In genomic region chr3:167866321-167866720, GRCh38 we compare ENCODE assay signal across 18 cellular contexts.
DNase-seq lines count a peak whose midpoint lies in the region; ATAC-seq, FAIRE-seq and TF ChIP-seq lines count a peak whose summit lies in the region.
"Had no signal": no experiment of that assay in that cellular context is flagged by ENCODE, and none has a peak within 500 bp of the region (broad histone marks: within the 10 kb centered on the region; RNA-seq: fewer than 3 reads in every experiment).

No MANE protein-coding gene starts in this region.

- H3K9me2 ChIP-seq in MM.1S (replicated peaks; ENCODE audit: insufficient read depth, low read length): no peaks in the 10 kb centered on the region

- no peak for TF ChIP-seq EP300 in K562 (IDR thresholded peaks at IDR 0.05; ENCODE audit: low read length)
- no peak for TF ChIP-seq EP300 in tibial nerve (IDR thresholded peaks at IDR 0.05)

- 0% methylated on average over 1 of the region's 1 CpG for WGBS in K562 (ENCODE audit: insufficient coverage, low coverage, missing lambda C conversion rate)
- 68 to 86% methylated on average over 1 of the region's 1 CpG for WGBS in tibial nerve, 2 donors

- H3K9me3 ChIP-seq in K562 (replicated peaks; ENCODE audit: control insufficient read depth, insufficient read depth, low read depth, low read length) (no peaks in the 10 kb centered on the region), tibial nerve (no peaks in the 10 kb centered on the region), MM.1S (replicated peaks; ENCODE audit: insufficient read depth, low read length) (no peaks in the 10 kb centered on the region)
- H3K9me3 ChIP-seq: MG63 had no signal

- in situ Hi-C loops in K562 (cut with MboI): no loop called here

- no peak for FAIRE-seq in K562 (lab: Jason Lieb, UNC)

- BruUV-seq in K562 (replicated peaks; lab: Mats Ljungman, UMichigan): no TSS peak

- TF ChIP-seq CTCF in AG10803 (conservative IDR thresholded peaks at IDR 0.05; ENCODE audit: low read length) (no peak), K562 (IDR thresholded peaks at IDR 0.05 in 2 of 3, conservative IDR thresholded peaks at IDR 0.05 in 1 of 3; ENCODE audit: insufficient read depth in 2 of 3, low read depth in 1 of 3, low read length in 3 of 3) (no peak), tibial nerve (IDR thresholded peaks at IDR 0.05) (no peak), MM.1S (IDR thresholded peaks at IDR 0.05; ENCODE audit: low read length) (no peak)

- H4K20me1 ChIP-seq in K562 (replicated peaks; ENCODE audit: control insufficient read depth, insufficient read depth, low read length) (no peaks in the 10 kb centered on the region), MM.1S (ENCODE audit: insufficient read depth, low read length) (no peaks in the 10 kb centered on the region)
- H4K20me1 ChIP-seq: BLaER1 treated with 17β-estradiol and CSF1 and Interleukin-3, amounts not matched to agents 10 nM and 100 nM had no signal

- no peak overlapping the region for H3K9ac ChIP-seq in K562 (ENCODE audit: insufficient read depth in 1 of 2, low read depth in 2 of 2, low read length in 2 of 2)
- H3K9ac ChIP-seq in MM.1S (ENCODE audit: low read length): no peak overlapping the region
- H3K9ac ChIP-seq: BLaER1 treated with 17β-estradiol and CSF1 and Interleukin-3, amounts not matched to agents 10 nM and 100 nM; KMS-11 had no signal

- intact Hi-C loops in K562 (cut with micrococcal nuclease): no loop called here

- ATAC-seq in K562: no peak
- no peak for ATAC-seq in HG03045 (IDR thresholded peaks at IDR 0.05; ENCODE audit: unreplicated experiment)
- ATAC-seq: GM23338, SK-N-SH treated with all-trans-retinoic acid at 6 μM for 48 hours had no signal

- no peak for TF ChIP-seq RAD21 in K562 (CRISPR knock-in tag; conservative IDR thresholded peaks at IDR 0.05 in 1 of 2, IDR thresholded peaks at IDR 0.05 in 1 of 2)

- no peaks in the 10 kb centered on the region for H3K9me1 ChIP-seq in K562 (ENCODE audit: control insufficient read depth, insufficient read depth, low read length)

- no peak for TF ChIP-seq POLR2A in K562 (conservative IDR thresholded peaks at IDR 0.05)
- TF ChIP-seq POLR2A in tibial nerve (IDR thresholded peaks at IDR 0.05): no peak

- H3K27me3 ChIP-seq in K562 (ENCODE audit: control insufficient read depth in 2 of 2, insufficient read depth in 2 of 2, low read length in 2 of 2) (peaks cover 0 to 6% of the 10 kb centered on the region in 2 experiments; a peak in 1 of 5 replicates), tibial nerve (no peaks in the 10 kb centered on the region), MM.1S (replicated peaks; ENCODE audit: insufficient read depth, low read length) (no peaks in the 10 kb centered on the region)
- H3K27me3 ChIP-seq: MG63 had no signal

- H3K4me2 ChIP-seq in K562 (ENCODE audit: insufficient read depth, low read length) (no peak overlapping the region), MM.1S (ENCODE audit: low read depth, low read length) (no peak overlapping the region)
- H3K4me2 ChIP-seq: GM23338, KMS-11, PC-9 had no signal

- H3K4me1 ChIP-seq in K562 (replicated peaks in 1 of 2; ENCODE audit: control insufficient read depth in 2 of 2, insufficient read depth in 2 of 2, low read length in 2 of 2) (no peaks in the 10 kb centered on the region), tibial nerve (peaks cover 0 to 20% (median 3%) of the 10 kb centered on the region in 4 donors), MM.1S (ENCODE audit: low read length) (no peaks in the 10 kb centered on the region)

- H3K27ac ChIP-seq in K562 (ENCODE audit: extremely low read depth, low read depth, low read length) (no peak overlapping the region), tibial nerve (no peak overlapping the region), MM.1S (ENCODE audit: low read length) (no peak overlapping the region)
- H3K27ac ChIP-seq: KMS-11, PC-9 had no signal

- peak; percentile 8 for DNase-seq in AG10803 (ENCODE audit: low read depth)
- DNase-seq in CD1c-positive myeloid dendritic cell (ENCODE audit: extremely low spot score): peak; percentile 74
- DNase-seq in NOMO-1 (lab: John Stamatoyannopoulos, UW; ENCODE audit: unreplicated experiment in 2 of 2): peak; percentile 17 to 94
- no peak for DNase-seq in K562 (ENCODE audit: extremely low read depth in 1 of 4, low spot score in 3 of 4)
- DNase-seq in tibial nerve (ENCODE audit: low spot score in 2 of 2): no peak
- DNase-seq in MM.1S: no peak
- DNase-seq in GM19238 (ENCODE audit: insufficient read length, low spot score): no peak
- DNase-seq: DMS 273 treated with DMSO at 0.1 percent for 48 hours, MG63, NCI-H1417 treated with DMSO at 0.1 percent for 48 hours, NCI-H2081, NCI-H524, PC-9 had no signal

- H3K79me2 ChIP-seq in K562 (ENCODE audit: control insufficient read depth, insufficient read depth, low read length) (no peaks in the 10 kb centered on the region), MM.1S (ENCODE audit: low read length) (no peaks in the 10 kb centered on the region)

- POLR2A ChIA-PET in K562 (lab: Yijun Ruan, JAX): no interaction called here

- CTCF ChIA-PET in K562 (lab: Yijun Ruan, JAX; ENCODE audit: low intra/inter-chr PET ratio): no interaction called here

- H3K36me3 ChIP-seq in K562 (ENCODE audit: control insufficient read depth, insufficient read depth, low read length) (no peaks in the 10 kb centered on the region), tibial nerve (no peaks in the 10 kb centered on the region), MM.1S (replicated peaks; ENCODE audit: insufficient read depth, low read length) (no peaks in the 10 kb centered on the region)
- H3K36me3 ChIP-seq: BLaER1 treated with 17β-estradiol and CSF1 and Interleukin-3, amounts not matched to agents 10 nM and 100 nM; MG63 had no signal

- no peaks in the 10 kb centered on the region for H3F3A ChIP-seq in MM.1S (ENCODE audit: insufficient read depth, low read length)

- H3K4me3 ChIP-seq in AG10803 (ENCODE audit: low read length): no peak overlapping the region
- H3K4me3 ChIP-seq in K562: no peak overlapping the region
- no peak overlapping the region for H3K4me3 ChIP-seq in tibial nerve
- H3K4me3 ChIP-seq in MM.1S (ENCODE audit: low read length): no peak overlapping the region
- H3K4me3 ChIP-seq: BLaER1 treated with 17β-estradiol and CSF1 and Interleukin-3, amounts not matched to agents 10 nM and 100 nM; GM23338; MG63; PC-9 had no signal

- no peak overlapping the region for H2AFZ ChIP-seq in K562 (ENCODE audit: low read depth, low read length)
- no peak overlapping the region for H2AFZ ChIP-seq in MM.1S (ENCODE audit: low read length)
- H2AFZ ChIP-seq: GM23338, PC-9 had no signal

TF ChIP-seq in K562, 482 proteins besides CTCF, POLR2A, EP300 and RAD21:
- TF ChIP-seq CEBPB (tag; IDR thresholded peaks at IDR 0.05) (0 out of 2 replicates have a peak, but pooled peaks have one; percentile 14), GMEB1 (CRISPR knock-in tag; IDR thresholded peaks at IDR 0.05) (no peak), TRIM28 (IDR thresholded peaks at IDR 0.05) (no peak), FOXO4 (CRISPR knock-in tag; IDR thresholded peaks at IDR 0.05) (no peak)
TF ChIP-seq in K562: peak in this region for 1.

Comparison
In these comparisons a context has a peak if more than half of its experiments do, and no peak if none do; other contexts are left out.
1. DNase-seq: peak in AG10803 (single experiment), CD1c-positive myeloid dendritic cell (single experiment) and NOMO-1 (2 of 2); none in K562 (0 of 4), tibial nerve (0 of 2), MM.1S (single experiment) and GM19238 (single experiment).